In the genomic region with DNA sequence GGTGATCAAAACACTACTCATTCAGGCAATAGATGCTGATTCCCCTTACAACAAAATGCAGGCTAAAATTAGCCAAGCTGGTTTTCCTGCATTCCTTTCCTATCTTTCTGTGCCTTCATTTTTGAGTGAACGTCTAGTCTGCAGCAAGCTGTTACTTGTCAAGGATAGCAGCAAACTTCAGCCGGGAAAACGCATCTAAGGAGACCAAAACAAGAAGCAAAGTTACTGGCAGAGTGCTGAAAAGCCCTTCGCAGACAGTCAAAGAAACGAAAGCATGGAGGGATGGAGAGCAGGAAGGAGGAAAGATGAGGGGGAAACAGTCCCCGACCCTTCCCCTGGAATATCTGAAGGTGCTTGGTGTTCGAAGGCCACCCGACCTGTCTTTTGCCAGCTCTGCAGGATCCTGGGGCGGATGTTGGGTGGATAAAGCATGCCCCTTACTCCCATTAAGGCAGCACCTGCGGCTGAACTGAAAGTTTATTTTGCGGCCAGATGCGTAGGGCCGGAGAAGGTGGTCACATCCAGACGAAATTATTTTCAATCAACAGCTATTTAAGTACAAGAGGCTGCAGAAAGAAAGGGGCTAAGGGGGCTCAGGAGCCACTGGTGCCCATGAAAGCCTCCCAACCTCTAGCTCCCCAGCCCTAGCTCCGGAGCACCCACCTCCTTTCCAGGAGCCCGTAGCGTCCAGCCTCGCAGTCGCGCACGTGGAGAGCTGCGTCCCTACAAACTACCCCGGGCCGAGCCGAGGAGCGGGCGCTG, we compare ENCODE assay signal across 1 cellular context.
TF ChIP-seq lines count a peak whose summit lies in the region.

No MANE protein-coding gene starts in this region.

TF ChIP-seq in HepG2, 621 proteins besides CTCF, POLR2A, EP300 and RAD21 (continued from another document and continues in another):
- TF ChIP-seq, protein P1, sequence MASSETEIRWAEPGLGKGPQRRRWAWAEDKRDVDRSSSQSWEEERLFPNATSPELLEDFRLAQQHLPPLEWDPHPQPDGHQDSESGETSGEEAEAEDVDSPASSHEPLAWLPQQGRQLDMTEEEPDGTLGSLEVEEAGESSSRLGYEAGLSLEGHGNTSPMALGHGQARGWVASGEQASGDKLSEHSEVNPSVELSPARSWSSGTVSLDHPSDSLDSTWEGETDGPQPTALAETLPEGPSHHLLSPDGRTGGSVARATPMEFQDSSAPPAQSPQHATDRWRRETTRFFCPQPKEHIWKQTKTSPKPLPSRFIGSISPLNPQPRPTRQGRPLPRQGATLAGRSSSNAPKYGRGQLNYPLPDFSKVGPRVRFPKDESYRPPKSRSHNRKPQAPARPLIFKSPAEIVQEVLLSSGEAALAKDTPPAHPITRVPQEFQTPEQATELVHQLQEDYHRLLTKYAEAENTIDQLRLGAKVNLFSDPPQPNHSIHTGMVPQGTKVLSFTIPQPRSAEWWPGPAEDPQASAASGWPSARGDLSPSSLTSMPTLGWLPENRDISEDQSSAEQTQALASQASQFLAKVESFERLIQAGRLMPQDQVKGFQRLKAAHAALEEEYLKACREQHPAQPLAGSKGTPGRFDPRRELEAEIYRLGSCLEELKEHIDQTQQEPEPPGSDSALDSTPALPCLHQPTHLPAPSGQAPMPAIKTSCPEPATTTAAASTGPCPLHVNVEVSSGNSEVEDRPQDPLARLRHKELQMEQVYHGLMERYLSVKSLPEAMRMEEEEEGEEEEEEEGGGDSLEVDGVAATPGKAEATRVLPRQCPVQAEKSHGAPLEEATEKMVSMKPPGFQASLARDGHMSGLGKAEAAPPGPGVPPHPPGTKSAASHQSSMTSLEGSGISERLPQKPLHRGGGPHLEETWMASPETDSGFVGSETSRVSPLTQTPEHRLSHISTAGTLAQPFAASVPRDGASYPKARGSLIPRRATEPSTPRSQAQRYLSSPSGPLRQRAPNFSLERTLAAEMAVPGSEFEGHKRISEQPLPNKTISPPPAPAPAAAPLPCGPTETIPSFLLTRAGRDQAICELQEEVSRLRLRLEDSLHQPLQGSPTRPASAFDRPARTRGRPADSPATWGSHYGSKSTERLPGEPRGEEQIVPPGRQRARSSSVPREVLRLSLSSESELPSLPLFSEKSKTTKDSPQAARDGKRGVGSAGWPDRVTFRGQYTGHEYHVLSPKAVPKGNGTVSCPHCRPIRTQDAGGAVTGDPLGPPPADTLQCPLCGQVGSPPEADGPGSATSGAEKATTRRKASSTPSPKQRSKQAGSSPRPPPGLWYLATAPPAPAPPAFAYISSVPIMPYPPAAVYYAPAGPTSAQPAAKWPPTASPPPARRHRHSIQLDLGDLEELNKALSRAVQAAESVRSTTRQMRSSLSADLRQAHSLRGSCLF (CRISPR knock-in tag; IDR thresholded peaks at IDR 0.05; ENCODE audit: borderline replicate concordance) = 0 out of 2 replicates have a peak, but pooled peaks have one; percentile 61
- TF ChIP-seq SIN3A (IDR thresholded peaks at IDR 0.05; ENCODE audit: borderline replicate concordance, low read depth, low read length) (no peak), CREB1 (IDR thresholded peaks at IDR 0.05) (no peak), CREB1 (CRISPR knock-in tag; IDR thresholded peaks at IDR 0.05) (no peak), HNF4G (IDR thresholded peaks at IDR 0.05; ENCODE audit: borderline replicate concordance, low read depth, low read length) (no peak), HNF4G (CRISPR knock-in tag; IDR thresholded peaks at IDR 0.05; ENCODE audit: borderline replicate concordance, low read depth) (no peak), ZNF280D (CRISPR knock-in tag; IDR thresholded peaks at IDR 0.05) (no peak), GZF1 (CRISPR knock-in tag; IDR thresholded peaks at IDR 0.05) (no peak), ZNF737 (CRISPR knock-in tag; IDR thresholded peaks at IDR 0.05; ENCODE audit: borderline replicate concordance) (no peak; the same call in 1 of the 2 replicates), RERE (CRISPR knock-in tag; IDR thresholded peaks at IDR 0.05; ENCODE audit: low read depth) (0 out of 2 replicates have a peak, but pooled peaks have one; percentile 31), MIER2 (CRISPR knock-in tag; IDR thresholded peaks at IDR 0.05) (peak; percentile 8; the same call in 1 of the 2 replicates), ZSCAN9 (CRISPR knock-in tag; IDR thresholded peaks at IDR 0.05; ENCODE audit: borderline replicate concordance) (peak; percentile 68; the same call in 1 of the 2 replicates), ZNF431 (CRISPR knock-in tag; IDR thresholded peaks at IDR 0.05; ENCODE audit: borderline replicate concordance, low read depth) (no peak), GMEB1 (CRISPR knock-in tag; IDR thresholded peaks at IDR 0.05; ENCODE audit: borderline replicate concordance) (no peak), SP2 (CRISPR knock-in tag; IDR thresholded peaks at IDR 0.05) (0 out of 2 replicates have a peak, but pooled peaks have one; percentile 3), ZNF510 (CRISPR knock-in tag; IDR thresholded peaks at IDR 0.05; ENCODE audit: low read depth) (no peak), GATA4 (IDR thresholded peaks at IDR 0.05; ENCODE audit: borderline replicate concordance, low read depth) (no peak), TCF7 (IDR thresholded peaks at IDR 0.05; ENCODE audit: low read depth) (no peak), EZH2 (conservative IDR thresholded peaks at IDR 0.05; ENCODE audit: low read depth, low read length) (no peak), IRF2 (CRISPR knock-in tag; IDR thresholded peaks at IDR 0.05) (no peak), U2AF1 (optimal IDR thresholded peaks at IDR 0.05; ENCODE audit: low read depth, low read length) (no peak), SAFB2 (CRISPR knock-in tag; IDR thresholded peaks at IDR 0.05; ENCODE audit: borderline replicate concordance, low read depth) (no peak), ZNF232 (CRISPR knock-in tag; IDR thresholded peaks at IDR 0.05; ENCODE audit: borderline replicate concordance) (no peak), ZNF709 (CRISPR knock-in tag; IDR thresholded peaks at IDR 0.05) (no peak), ZKSCAN5 (CRISPR knock-in tag; IDR thresholded peaks at IDR 0.05) (no peak), SMARCC2 (IDR thresholded peaks at IDR 0.05) (no peak), GPN1 (CRISPR knock-in tag; IDR thresholded peaks at IDR 0.05; ENCODE audit: borderline replicate concordance) (no peak), ZFP37 (CRISPR knock-in tag; IDR thresholded peaks at IDR 0.05; ENCODE audit: borderline replicate concordance) (0 out of 2 replicates have a peak, but pooled peaks have one; percentile 29), ZNF263 (CRISPR knock-in tag; IDR thresholded peaks at IDR 0.05) (peak; percentile 69; the same call in 1 of the 2 replicates), ZNF790 (CRISPR knock-in tag; IDR thresholded peaks at IDR 0.05; ENCODE audit: borderline replicate concordance) (no peak), HNF1A (IDR thresholded peaks at IDR 0.05; ENCODE audit: low read depth) (no peak), HNF1A (CRISPR knock-in tag; IDR thresholded peaks at IDR 0.05; ENCODE audit: borderline replicate concordance) (no peak), TSC22D2 (CRISPR knock-in tag; IDR thresholded peaks at IDR 0.05; ENCODE audit: borderline replicate concordance) (peak; percentile 83; the same call in 1 of the 2 replicates)
- TF ChIP-seq, protein P2, sequence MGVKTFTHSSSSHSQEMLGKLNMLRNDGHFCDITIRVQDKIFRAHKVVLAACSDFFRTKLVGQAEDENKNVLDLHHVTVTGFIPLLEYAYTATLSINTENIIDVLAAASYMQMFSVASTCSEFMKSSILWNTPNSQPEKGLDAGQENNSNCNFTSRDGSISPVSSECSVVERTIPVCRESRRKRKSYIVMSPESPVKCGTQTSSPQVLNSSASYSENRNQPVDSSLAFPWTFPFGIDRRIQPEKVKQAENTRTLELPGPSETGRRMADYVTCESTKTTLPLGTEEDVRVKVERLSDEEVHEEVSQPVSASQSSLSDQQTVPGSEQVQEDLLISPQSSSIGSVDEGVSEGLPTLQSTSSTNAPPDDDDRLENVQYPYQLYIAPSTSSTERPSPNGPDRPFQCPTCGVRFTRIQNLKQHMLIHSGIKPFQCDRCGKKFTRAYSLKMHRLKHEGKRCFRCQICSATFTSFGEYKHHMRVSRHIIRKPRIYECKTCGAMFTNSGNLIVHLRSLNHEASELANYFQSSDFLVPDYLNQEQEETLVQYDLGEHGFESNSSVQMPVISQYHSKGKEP (CRISPR knock-in tag; IDR thresholded peaks at IDR 0.05) = no peak
